ENCODE assay signal across 2 cellular contexts in the genomic region with DNA sequence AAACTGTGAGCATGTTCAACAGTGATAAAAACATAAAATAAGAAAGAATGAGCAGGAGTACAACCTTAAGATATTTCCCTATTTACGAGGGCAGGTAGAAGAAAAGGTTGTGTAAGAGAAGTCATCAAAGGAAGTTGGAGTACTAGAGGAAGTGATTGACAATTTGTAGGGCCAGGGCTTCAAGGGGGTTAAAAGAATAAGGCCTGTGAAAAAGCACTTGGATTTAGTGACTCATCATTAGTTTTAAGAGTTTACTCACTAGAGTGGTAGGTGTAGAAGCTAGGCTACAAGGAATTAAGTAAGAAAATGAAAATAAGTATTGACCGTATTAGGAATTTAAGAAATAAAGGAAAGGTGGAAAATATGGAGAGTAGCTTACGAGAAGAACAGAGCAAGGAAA.
TF ChIP-seq lines count a peak whose summit lies in the region.

No MANE protein-coding gene starts in this region.

TF ChIP-seq in IMR-90, 13 proteins besides CTCF, POLR2A, EP300 and RAD21:
- no peak for TF ChIP-seq FOS (IDR thresholded peaks at IDR 0.05; ENCODE audit: low read depth, low read length)
- TF ChIP-seq BHLHE40 (IDR thresholded peaks at IDR 0.05; ENCODE audit: low read depth, low read length) = no peak
- TF ChIP-seq RCOR1 (IDR thresholded peaks at IDR 0.05; ENCODE audit: insufficient replicate concordance, low read length) = no peak
TF ChIP-seq in IMR-90: peak in this region for 0.

TF ChIP-seq in K562, 482 proteins besides CTCF, POLR2A, EP300 and RAD21:
- TF ChIP-seq MCM3 (IDR thresholded peaks at IDR 0.05) = no peak
- TF ChIP-seq, protein P1, sequence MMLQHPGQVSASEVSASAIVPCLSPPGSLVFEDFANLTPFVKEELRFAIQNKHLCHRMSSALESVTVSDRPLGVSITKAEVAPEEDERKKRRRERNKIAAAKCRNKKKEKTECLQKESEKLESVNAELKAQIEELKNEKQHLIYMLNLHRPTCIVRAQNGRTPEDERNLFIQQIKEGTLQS (IDR thresholded peaks at IDR 0.05) = peak; percentile 25; the same call in 1 of the 2 replicates
- TF ChIP-seq, protein P1 (CRISPR knock-in tag; conservative IDR thresholded peaks at IDR 0.05) = no peak
